In genomic region chr5:173329370-173330150, GRCh38 we compare ENCODE assay signal across 1 cellular context.
TF ChIP-seq lines count a peak whose summit lies in the region.

No MANE protein-coding gene starts in this region.

TF ChIP-seq in HepG2, 621 proteins besides CTCF, POLR2A, EP300 and RAD21 (continued from another document and continues in another):
- TF ChIP-seq ZNF512 (CRISPR knock-in tag; IDR thresholded peaks at IDR 0.05) (no peak), ZNF263 (CRISPR knock-in tag; IDR thresholded peaks at IDR 0.05) (no peak), NR2F1 (CRISPR knock-in tag; IDR thresholded peaks at IDR 0.05) (no peak; a peak in 1 of 4 replicates), PLRG1 (conservative IDR thresholded peaks at IDR 0.05) (no peak), ZNF33A (CRISPR knock-in tag; IDR thresholded peaks at IDR 0.05; ENCODE audit: borderline replicate concordance) (no peak), HNF1A (IDR thresholded peaks at IDR 0.05; ENCODE audit: low read depth) (no peak), HNF1A (CRISPR knock-in tag; IDR thresholded peaks at IDR 0.05; ENCODE audit: borderline replicate concordance) (peak; percentile 37; the same call in 1 of the 2 replicates), ZNF564 (CRISPR knock-in tag; IDR thresholded peaks at IDR 0.05) (peak; percentile 64; the same call in 1 of the 2 replicates), MTF2 (CRISPR knock-in tag; IDR thresholded peaks at IDR 0.05; ENCODE audit: borderline replicate concordance) (0 out of 2 replicates have a peak, but pooled peaks have one; percentile 62), ZUFSP (CRISPR knock-in tag; IDR thresholded peaks at IDR 0.05; ENCODE audit: borderline replicate concordance) (no peak), HBP1 (CRISPR knock-in tag; IDR thresholded peaks at IDR 0.05; ENCODE audit: low read depth) (no peak), CBFB (CRISPR knock-in tag; IDR thresholded peaks at IDR 0.05) (peak; percentile 34; the same call in 1 of the 2 replicates), KDM4B (CRISPR knock-in tag; IDR thresholded peaks at IDR 0.05) (peak; percentile 35; the same call in 1 of the 2 replicates), ZNF580 (CRISPR knock-in tag; IDR thresholded peaks at IDR 0.05; ENCODE audit: borderline replicate concordance, low read depth) (0 out of 2 replicates have a peak, but pooled peaks have one; percentile 4), SMARCE1 (IDR thresholded peaks at IDR 0.05; ENCODE audit: borderline replicate concordance) (no peak), NRL (CRISPR knock-in tag; IDR thresholded peaks at IDR 0.05; ENCODE audit: borderline replicate concordance) (peak; percentile 73; the same call in 1 of the 2 replicates), KMT2A (CRISPR knock-in tag; IDR thresholded peaks at IDR 0.05) (no peak), ELF3 (CRISPR knock-in tag; IDR thresholded peaks at IDR 0.05) (peak; percentile 42), CERS6 (CRISPR knock-in tag; IDR thresholded peaks at IDR 0.05) (no peak), FOXK2 (IDR thresholded peaks at IDR 0.05) (no peak), TFAP4 (IDR thresholded peaks at IDR 0.05; ENCODE audit: borderline replicate concordance, low read depth) (peak; percentile 59; the same call in 1 of the 2 replicates), GRHL1 (CRISPR knock-in tag; conservative IDR thresholded peaks at IDR 0.05) (no peak), CAMTA2 (CRISPR knock-in tag; IDR thresholded peaks at IDR 0.05; ENCODE audit: borderline replicate concordance) (no peak), ZFP82 (CRISPR knock-in tag; IDR thresholded peaks at IDR 0.05; ENCODE audit: borderline replicate concordance) (peak; percentile 71; the same call in 1 of the 2 replicates), ZNF839 (CRISPR knock-in tag; IDR thresholded peaks at IDR 0.05; ENCODE audit: borderline replicate concordance) (no peak), MAFF (IDR thresholded peaks at IDR 0.05; ENCODE audit: low read depth, low read length) (no peak), ZNF383 (CRISPR knock-in tag; IDR thresholded peaks at IDR 0.05; ENCODE audit: borderline replicate concordance) (no peak), SIX1 (CRISPR knock-in tag; IDR thresholded peaks at IDR 0.05; ENCODE audit: borderline replicate concordance) (no peak), ZNF562 (CRISPR knock-in tag; IDR thresholded peaks at IDR 0.05; ENCODE audit: borderline replicate concordance) (no peak), ATM (IDR thresholded peaks at IDR 0.05; ENCODE audit: borderline replicate concordance) (no peak), ZFAT (CRISPR knock-in tag; conservative IDR thresholded peaks at IDR 0.05) (no peak), ZNF12 (CRISPR knock-in tag; IDR thresholded peaks at IDR 0.05) (no peak), ZNF616 (CRISPR knock-in tag; IDR thresholded peaks at IDR 0.05; ENCODE audit: low read depth) (no peak)
- TF ChIP-seq, protein P1, sequence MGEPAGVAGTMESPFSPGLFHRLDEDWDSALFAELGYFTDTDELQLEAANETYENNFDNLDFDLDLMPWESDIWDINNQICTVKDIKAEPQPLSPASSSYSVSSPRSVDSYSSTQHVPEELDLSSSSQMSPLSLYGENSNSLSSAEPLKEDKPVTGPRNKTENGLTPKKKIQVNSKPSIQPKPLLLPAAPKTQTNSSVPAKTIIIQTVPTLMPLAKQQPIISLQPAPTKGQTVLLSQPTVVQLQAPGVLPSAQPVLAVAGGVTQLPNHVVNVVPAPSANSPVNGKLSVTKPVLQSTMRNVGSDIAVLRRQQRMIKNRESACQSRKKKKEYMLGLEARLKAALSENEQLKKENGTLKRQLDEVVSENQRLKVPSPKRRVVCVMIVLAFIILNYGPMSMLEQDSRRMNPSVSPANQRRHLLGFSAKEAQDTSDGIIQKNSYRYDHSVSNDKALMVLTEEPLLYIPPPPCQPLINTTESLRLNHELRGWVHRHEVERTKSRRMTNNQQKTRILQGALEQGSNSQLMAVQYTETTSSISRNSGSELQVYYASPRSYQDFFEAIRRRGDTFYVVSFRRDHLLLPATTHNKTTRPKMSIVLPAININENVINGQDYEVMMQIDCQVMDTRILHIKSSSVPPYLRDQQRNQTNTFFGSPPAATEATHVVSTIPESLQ (CRISPR knock-in tag; conservative IDR thresholded peaks at IDR 0.05) = no peak
- TF ChIP-seq, protein P2, sequence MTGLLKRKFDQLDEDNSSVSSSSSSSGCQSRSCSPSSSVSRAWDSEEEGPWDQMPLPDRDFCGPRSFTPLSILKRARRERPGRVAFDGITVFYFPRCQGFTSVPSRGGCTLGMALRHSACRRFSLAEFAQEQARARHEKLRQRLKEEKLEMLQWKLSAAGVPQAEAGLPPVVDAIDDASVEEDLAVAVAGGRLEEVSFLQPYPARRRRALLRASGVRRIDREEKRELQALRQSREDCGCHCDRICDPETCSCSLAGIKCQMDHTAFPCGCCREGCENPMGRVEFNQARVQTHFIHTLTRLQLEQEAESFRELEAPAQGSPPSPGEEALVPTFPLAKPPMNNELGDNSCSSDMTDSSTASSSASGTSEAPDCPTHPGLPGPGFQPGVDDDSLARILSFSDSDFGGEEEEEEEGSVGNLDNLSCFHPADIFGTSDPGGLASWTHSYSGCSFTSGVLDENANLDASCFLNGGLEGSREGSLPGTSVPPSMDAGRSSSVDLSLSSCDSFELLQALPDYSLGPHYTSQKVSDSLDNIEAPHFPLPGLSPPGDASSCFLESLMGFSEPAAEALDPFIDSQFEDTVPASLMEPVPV (CRISPR knock-in tag; IDR thresholded peaks at IDR 0.05) = no peak
- TF ChIP-seq, protein P3, sequence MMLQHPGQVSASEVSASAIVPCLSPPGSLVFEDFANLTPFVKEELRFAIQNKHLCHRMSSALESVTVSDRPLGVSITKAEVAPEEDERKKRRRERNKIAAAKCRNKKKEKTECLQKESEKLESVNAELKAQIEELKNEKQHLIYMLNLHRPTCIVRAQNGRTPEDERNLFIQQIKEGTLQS (CRISPR knock-in tag; IDR thresholded peaks at IDR 0.05) = peak; percentile 84
- TF ChIP-seq, protein P4, sequence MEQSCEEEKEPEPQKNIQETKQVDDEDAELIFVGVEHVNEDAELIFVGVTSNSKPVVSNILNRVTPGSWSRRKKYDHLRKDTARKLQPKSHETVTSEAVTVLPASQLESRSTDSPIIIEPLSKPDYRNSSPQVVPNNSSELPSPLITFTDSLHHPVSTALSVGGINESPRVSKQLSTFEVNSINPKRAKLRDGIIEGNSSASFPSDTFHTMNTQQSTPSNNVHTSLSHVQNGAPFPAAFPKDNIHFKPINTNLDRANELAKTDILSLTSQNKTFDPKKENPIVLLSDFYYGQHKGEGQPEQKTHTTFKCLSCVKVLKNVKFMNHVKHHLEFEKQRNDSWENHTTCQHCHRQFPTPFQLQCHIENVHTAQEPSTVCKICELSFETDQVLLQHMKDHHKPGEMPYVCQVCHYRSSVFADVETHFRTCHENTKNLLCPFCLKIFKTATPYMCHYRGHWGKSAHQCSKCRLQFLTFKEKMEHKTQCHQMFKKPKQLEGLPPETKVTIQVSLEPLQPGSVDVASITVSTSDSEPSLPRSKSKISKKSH (CRISPR knock-in tag; IDR thresholded peaks at IDR 0.05; ENCODE audit: borderline replicate concordance) = no peak
- TF ChIP-seq, protein P5, sequence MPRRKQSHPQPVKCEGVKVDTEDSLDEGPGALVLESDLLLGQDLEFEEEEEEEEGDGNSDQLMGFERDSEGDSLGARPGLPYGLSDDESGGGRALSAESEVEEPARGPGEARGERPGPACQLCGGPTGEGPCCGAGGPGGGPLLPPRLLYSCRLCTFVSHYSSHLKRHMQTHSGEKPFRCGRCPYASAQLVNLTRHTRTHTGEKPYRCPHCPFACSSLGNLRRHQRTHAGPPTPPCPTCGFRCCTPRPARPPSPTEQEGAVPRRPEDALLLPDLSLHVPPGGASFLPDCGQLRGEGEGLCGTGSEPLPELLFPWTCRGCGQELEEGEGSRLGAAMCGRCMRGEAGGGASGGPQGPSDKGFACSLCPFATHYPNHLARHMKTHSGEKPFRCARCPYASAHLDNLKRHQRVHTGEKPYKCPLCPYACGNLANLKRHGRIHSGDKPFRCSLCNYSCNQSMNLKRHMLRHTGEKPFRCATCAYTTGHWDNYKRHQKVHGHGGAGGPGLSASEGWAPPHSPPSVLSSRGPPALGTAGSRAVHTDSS (CRISPR knock-in tag; conservative IDR thresholded peaks at IDR 0.05) = no peak
